Comparison of ENCODE assay signal across 9 cellular contexts in genomic region chr2:19355931-19356544, GRCh38. TPM values are rescaled to one million over a fixed set of nuclear protein-coding genes. Genes with fewer than 3 reads are reported as not detected.
DNase-seq lines count a peak whose midpoint lies in the region; ATAC-seq and TF ChIP-seq lines count a peak whose summit lies in the region.
"Had no signal": no experiment of that assay in that cellular context is flagged by ENCODE, and none has a peak within 500 bp of the region (broad histone marks: within the 10 kb centered on the region; RNA-seq: fewer than 3 reads in every experiment).

No MANE protein-coding gene starts in this region.

- H3K36me3 Mint-ChIP-seq in CD4-positive, CD25-positive, alpha-beta regulatory T cell: no peaks in the 10 kb centered on the region

- peaks cover 0 to 8% (median 0%) of the 10 kb centered on the region in 7 donors for H3K9me3 Mint-ChIP-seq in CD4-positive, CD25-positive, alpha-beta regulatory T cell

- peaks cover 0 to 5% of the 10 kb centered on the region in 2 experiments for H3K9me3 ChIP-seq in CD4-positive, CD25-positive, alpha-beta regulatory T cell (ENCODE audit: control insufficient read depth in 2 of 2, low read length in 2 of 2)
- H3K9me3 ChIP-seq in HUES6 (ENCODE audit: control insufficient read depth, insufficient read depth, low read depth, low read length): no peaks in the 10 kb centered on the region
- no peaks in the 10 kb centered on the region for H3K9me3 ChIP-seq in parathyroid adenoma (ENCODE audit: control insufficient read depth, low read length)

- H3K9ac ChIP-seq in HUES6 (ENCODE audit: low read length) (no peak overlapping the region), parathyroid adenoma (no peak overlapping the region)

- H3K27me3 ChIP-seq in CD4-positive, CD25-positive, alpha-beta regulatory T cell (ENCODE audit: control insufficient read depth, insufficient read depth, low read length): peaks cover 60% of the 10 kb centered on the region
- H3K27me3 ChIP-seq in HUES6 (ENCODE audit: control insufficient read depth, insufficient read depth, low read length): peaks cover 99% of the 10 kb centered on the region
- H3K27me3 ChIP-seq in parathyroid adenoma (ENCODE audit: control insufficient read depth, insufficient read depth, low read length): peaks cover 12% of the 10 kb centered on the region

- H3K27me3 Mint-ChIP-seq in CD4-positive, CD25-positive, alpha-beta regulatory T cell: peaks cover 95% of the 10 kb centered on the region

- TF ChIP-seq CTCF in fibroblast of the aortic adventitia (IDR thresholded peaks at IDR 0.05; ENCODE audit: insufficient read depth, low read length) (no peak), parathyroid adenoma (IDR thresholded peaks at IDR 0.05) (no peak)

- no peak for ATAC-seq in CD4-positive, CD25-positive, alpha-beta regulatory T cell (ENCODE audit: low read depth in 2 of 2)

- peak overlapping the region in 1 of 3 donors; percentile 79 for H3K27ac Mint-ChIP-seq in CD4-positive, CD25-positive, alpha-beta regulatory T cell

- H2AFZ ChIP-seq in parathyroid adenoma: no peak overlapping the region

- peaks cover 48% of the 10 kb centered on the region for H3K4me1 ChIP-seq in CD4-positive, CD25-positive, alpha-beta regulatory T cell (ENCODE audit: control insufficient read depth, insufficient read depth, low read length, poor library complexity, severe bottlenecking)
- H3K4me1 ChIP-seq in HUES6 (ENCODE audit: control insufficient read depth, insufficient read depth, low read length): peaks cover 36% of the 10 kb centered on the region
- no peaks in the 10 kb centered on the region for H3K4me1 ChIP-seq in parathyroid adenoma

- H3K4me1 Mint-ChIP-seq in CD4-positive, CD25-positive, alpha-beta regulatory T cell: peaks cover 3 to 52% (median 26%) of the 10 kb centered on the region in 4 donors

- DNase-seq in CD4-positive, CD25-positive, alpha-beta regulatory T cell: no peak
- DNase-seq in fibroblast of the aortic adventitia (ENCODE audit: low read depth) (peak; percentile 56), NCI-H1694 (lab: John Stamatoyannopoulos, UW) (no peak), DMS 273 treated with DMSO at 0.1 percent for 48 hours (lab: John Stamatoyannopoulos, UW) (no peak), Kasumi-1 (lab: John Stamatoyannopoulos, UW) (no peak)
- no peak for DNase-seq in central memory CD4-positive, alpha-beta T cell
- DNase-seq: NCI-H1930 had no signal

- H3K4me2 ChIP-seq in parathyroid adenoma (ENCODE audit: low read length): peak overlapping the region; percentile 37

- H3K4me3 ChIP-seq in CD4-positive, CD25-positive, alpha-beta regulatory T cell (ENCODE audit: low read depth, low read length): no peak overlapping the region
- H3K4me3 ChIP-seq in HUES6 (ENCODE audit: low read depth, low read length) (peak overlapping the region; percentile 31; the same call in 1 of the 2 replicates), fibroblast of the aortic adventitia (ENCODE audit: low read depth, low read length) (peak overlapping the region; percentile 83), parathyroid adenoma (ENCODE audit: low read depth, low read length) (peak overlapping the region; percentile 30)

- H3K27ac ChIP-seq in CD4-positive, CD25-positive, alpha-beta regulatory T cell (ENCODE audit: insufficient read depth, low read length, poor library complexity, severe bottlenecking): no peak overlapping the region
- H3K27ac ChIP-seq in HUES6 (ENCODE audit: low read depth, low read length) (no peak overlapping the region), parathyroid adenoma (no peak overlapping the region)

- peak overlapping the region; percentile 40 to 81 (median 66) for H3K4me3 Mint-ChIP-seq in CD4-positive, CD25-positive, alpha-beta regulatory T cell

- no peaks in the 10 kb centered on the region for H3K36me3 ChIP-seq in CD4-positive, CD25-positive, alpha-beta regulatory T cell (ENCODE audit: control insufficient read depth, insufficient read depth, low read length)
- H3K36me3 ChIP-seq in HUES6 (ENCODE audit: control insufficient read depth, insufficient read depth, low read length): no peaks in the 10 kb centered on the region
- H3K36me3 ChIP-seq in parathyroid adenoma (ENCODE audit: control insufficient read depth, insufficient read depth, low read length): no peaks in the 10 kb centered on the region

- no peaks in the 10 kb centered on the region for H3K79me2 ChIP-seq in parathyroid adenoma

RNA-seq across cellular contexts. Expression of gene OSR1, which starts 2.4 kb away (rescaled TPM):
- total RNA-seq in CD4-positive, CD25-positive, alpha-beta regulatory T cell: not detected
- polyA plus RNA-seq in CD4-positive, CD25-positive, alpha-beta regulatory T cell: not detected
- total RNA-seq in fibroblast of the aortic adventitia (ENCODE audit: low replicate concordance): 35.8 and 117 TPM in 2 replicates

Comparison
In these comparisons a context has a peak if more than half of its experiments do, and no peak if none do; other contexts are left out.
1. RNA of gene OSR1, which starts 2.4 kb away (total RNA-seq): 35.8 to 117 TPM in fibroblast of the aortic adventitia; not detected in CD4-positive, CD25-positive, alpha-beta regulatory T cell (single experiment); every median in the first group is over 10 times any median in the second.